8 cellular contexts compared by ENCODE assay signal in genomic region chr12:124347805-124348658, GRCh38. TPM values are rescaled to one million over a fixed set of nuclear protein-coding genes. Genes with fewer than 3 reads are reported as not detected.
DNase-seq lines count a peak whose midpoint lies in the region; ATAC-seq and TF ChIP-seq lines count a peak whose summit lies in the region.

No MANE protein-coding gene starts in this region.

- peak overlapping the region; percentile 16 for H3K27ac Mint-ChIP-seq in central memory CD8-positive, alpha-beta T cell (ENCODE audit: low read depth)
- no peak overlapping the region for H3K27ac Mint-ChIP-seq in progenitor cell of endocrine pancreas

- H3K9me3 ChIP-seq in DOHH2 (ENCODE audit: control insufficient read depth, insufficient read depth, low read length) (no peaks in the 10 kb centered on the region), Panc1 (ENCODE audit: control insufficient read depth, insufficient read depth, low read depth, low read length) (no peaks in the 10 kb centered on the region)

- peaks cover 5% of the 10 kb centered on the region for H3K4me1 Mint-ChIP-seq in central memory CD8-positive, alpha-beta T cell
- H3K4me1 Mint-ChIP-seq in progenitor cell of endocrine pancreas (ENCODE audit: low read depth) = no peaks in the 10 kb centered on the region

- intact Hi-C loops in Panc1 (cut with micrococcal nuclease; ENCODE audit: unreplicated experiment) = no loop called here

- H3F3A ChIP-seq in DOHH2 (ENCODE audit: control insufficient read depth, insufficient read depth) = no peaks in the 10 kb centered on the region

- H3K27me3 ChIP-seq in DOHH2 (ENCODE audit: control insufficient read depth, low read length) = no peaks in the 10 kb centered on the region
- no peaks in the 10 kb centered on the region for H3K27me3 ChIP-seq in Panc1 (ENCODE audit: control insufficient read depth, insufficient read depth, low read length)

- no peaks in the 10 kb centered on the region for H3K9me3 Mint-ChIP-seq in central memory CD8-positive, alpha-beta T cell
- H3K9me3 Mint-ChIP-seq in progenitor cell of endocrine pancreas (ENCODE audit: low read depth) = no peaks in the 10 kb centered on the region

- H3K36me3 Mint-ChIP-seq in central memory CD8-positive, alpha-beta T cell (ENCODE audit: insufficient read depth) = peaks cover 40% of the 10 kb centered on the region
- peaks cover 14% of the 10 kb centered on the region for H3K36me3 Mint-ChIP-seq in progenitor cell of endocrine pancreas (ENCODE audit: insufficient read depth)

- H3K36me3 ChIP-seq in DOHH2 (ENCODE audit: control insufficient read depth, low read length) (peaks cover 15% of the 10 kb centered on the region; the same call in 1 of the 2 replicates), Panc1 (ENCODE audit: control insufficient read depth, insufficient read depth, low read length) (peaks cover 23% of the 10 kb centered on the region)

- no peak for DNase-seq in Panc1 (ENCODE audit: low read depth, low spot score)
- no peak for DNase-seq in central memory CD8-positive, alpha-beta T cell (ENCODE audit: low spot score in 2 of 2)
- DNase-seq in progenitor cell of endocrine pancreas (ENCODE audit: low spot score, unreplicated experiment) = no peak
- no peak for DNase-seq in NCI-H748 treated with DMSO at 0.1 percent for 48 hours (lab: John Stamatoyannopoulos, UW)

- no TSS peak for BruUV-seq in Panc1 (replicated peaks; lab: Mats Ljungman, UMichigan)

- no peak overlapping the region for H3K4me2 ChIP-seq in DOHH2 (ENCODE audit: low read length)

- in situ Hi-C loops in Panc1 (cut with HindIII; ENCODE audit: low pct_unique_long_range_greater_than_20kb, low sequenced_read_pairs) = no loop called here

- no peak overlapping the region for H3K4me3 Mint-ChIP-seq in central memory CD8-positive, alpha-beta T cell
- H3K4me3 Mint-ChIP-seq in progenitor cell of endocrine pancreas (ENCODE audit: low read depth) = no peak overlapping the region

- H4K20me1 ChIP-seq in DOHH2 (ENCODE audit: control insufficient read depth, insufficient read depth, low read depth, low read length) = no peaks in the 10 kb centered on the region

- CTCF ChIA-PET in Panc1 (lab: Charles Lee) = interaction anchor here (0.6 kb wide), 2 partner anchors 17 to 32 kb away, joined by 3 to 5 read pairs; no protein-coding TSS in a partner anchor

- H3K27ac ChIP-seq in DOHH2 (ENCODE audit: low read depth, low read length) = no peak overlapping the region
- H3K27ac ChIP-seq in Panc1 (ENCODE audit: low read length) = no peak overlapping the region

- no peaks in the 10 kb centered on the region for H3K79me2 ChIP-seq in DOHH2 (ENCODE audit: control insufficient read depth, low read length)

- H3K27me3 Mint-ChIP-seq in central memory CD8-positive, alpha-beta T cell = no peaks in the 10 kb centered on the region
- H3K27me3 Mint-ChIP-seq in progenitor cell of endocrine pancreas = no peaks in the 10 kb centered on the region

- no peaks in the 10 kb centered on the region for H3K9me2 ChIP-seq in DOHH2 (replicated peaks; ENCODE audit: control insufficient read depth, low read length)

- peak; percentile 71 for TF ChIP-seq CTCF in DOHH2 (IDR thresholded peaks at IDR 0.05; ENCODE audit: low read depth, low read length, poor library complexity, severe bottlenecking)
- no peak; the same call in 1 of the 2 replicates for TF ChIP-seq CTCF in Panc1 (IDR thresholded peaks at IDR 0.05)
- peak; percentile 56 for TF ChIP-seq CTCF in progenitor cell of endocrine pancreas (IDR thresholded peaks at IDR 0.05; ENCODE audit: unreplicated experiment)

- POLR2A ChIA-PET in Panc1 (lab: Charles Lee) = no interaction called here

- H3K4me1 ChIP-seq in DOHH2 (ENCODE audit: control insufficient read depth, low read length) (no peaks in the 10 kb centered on the region), Panc1 (ENCODE audit: control insufficient read depth, insufficient read depth, low read length) (no peaks in the 10 kb centered on the region; the same call in 1 of the 2 replicates)

- ATAC-seq in Panc1 (peak; percentile 22; the same call in 1 of the 2 replicates), GM19351 (IDR thresholded peaks at IDR 0.05; ENCODE audit: unreplicated experiment) (no peak), GM21529 (IDR thresholded peaks at IDR 0.05; ENCODE audit: unreplicated experiment) (no peak), GM18873 (IDR thresholded peaks at IDR 0.05; ENCODE audit: low FRiP score, unreplicated experiment) (no peak)
- no peak for ATAC-seq in central memory CD8-positive, alpha-beta T cell (replicated peaks; ENCODE audit: extremely low read depth, poor library complexity, severe bottlenecking)

- H3K4me3 ChIP-seq in DOHH2 (ENCODE audit: low read length) (no peak overlapping the region), Panc1 (ENCODE audit: low read depth in 2 of 2, low read length in 2 of 2) (no peak overlapping the region)

RNA-seq across cellular contexts. Expression of gene RFLNA, which starts 53.1 kb away (rescaled TPM):
- total RNA-seq in Panc1 (2021; ENCODE audit: unreplicated experiment) = 5.4 TPM
- polyA plus RNA-seq in Panc1 (2012; ENCODE audit: insufficient read length) = 21.4 TPM
- total RNA-seq in progenitor cell of endocrine pancreas = 19.0 and 20.8 TPM in 2 replicates
